ENCODE assay signal across 10 cellular contexts in genomic region chr20:46683620-46683938, GRCh38. TPM values are rescaled to one million over a fixed set of nuclear protein-coding genes. Genes with fewer than 3 reads are reported as not detected.
DNase-seq lines count a peak whose midpoint lies in the region; ATAC-seq, FAIRE-seq and TF ChIP-seq lines count a peak whose summit lies in the region.
"Had no signal": no experiment of that assay in that cellular context is flagged by ENCODE, and none has a peak within 500 bp of the region (broad histone marks: within the 10 kb centered on the region; RNA-seq: fewer than 3 reads in every experiment).

No MANE protein-coding gene starts in this region.

- no peaks in the 10 kb centered on the region for H3K9me3 Mint-ChIP-seq in activated CD8-positive, alpha-beta T cell treated with anti-CD3 and anti-CD28 coated beads for 36 hours

- SMC1A ChIA-PET in GM12878 (lab: Charles Lee; ENCODE audit: uncharacterized antibody, unreplicated experiment): interaction anchor here (1.2 to 5.3 kb wide), 6 partner anchors 11 to 162 kb away, joined by 3 to 43 read pairs (median 8); partner anchors contain the start of gene OCSTAMP

- no peaks in the 10 kb centered on the region for H4K20me1 ChIP-seq in GM23248 (ENCODE audit: insufficient read depth)
- peaks cover 6% of the 10 kb centered on the region; the same call in 1 of the 2 replicates for H4K20me1 ChIP-seq in GM12878 (ENCODE audit: control insufficient read depth, insufficient read depth)

- TF ChIP-seq CTCF in GM12878 (IDR thresholded peaks at IDR 0.05 in 2 of 3, conservative IDR thresholded peaks at IDR 0.05 in 1 of 3; ENCODE audit: control insufficient read depth in 2 of 3, extremely low read depth in 1 of 3, insufficient read depth in 1 of 3, low read depth in 3 of 3, low read length in 3 of 3) (no peak), GM10248 (IDR thresholded peaks at IDR 0.05; ENCODE audit: control extremely low read depth, extremely low read depth, low read depth, missing control alignments) (no peak)
- TF ChIP-seq CTCF in activated CD8-positive, alpha-beta T cell treated with anti-CD3 and anti-CD28 coated beads for 36 hours (IDR thresholded peaks at IDR 0.05): no peak

- 12 to 17% methylated on average over 9 of the region's 9 CpGs for WGBS in GM23248 (ENCODE audit: low coverage in 1 of 2, low lambda C conversion rate in 2 of 2, missing lambda C conversion rate in 2 of 2), 2 experiments
- WGBS in GM12878 (ENCODE audit: insufficient coverage, insufficient replicate concordance, low lambda C conversion rate, missing lambda C conversion rate): 85% methylated on average over 9 of the region's 9 CpGs

- H3K9ac ChIP-seq in GM23248 (peak overlapping the region; percentile 94), GM12878 (ENCODE audit: control insufficient read depth, insufficient read depth, low read length) (no peak overlapping the region), rectal smooth muscle tissue (ENCODE audit: low read length) (no peak overlapping the region)

- DNase-seq in GM23248 (no peak), GM12878 (ENCODE audit: low read depth, low spot score) (no peak), left ventricle myocardium superior (no peak), DMS153 treated with DMSO at 0.1 percent for 48 hours (lab: John Stamatoyannopoulos, UW; ENCODE audit: unreplicated experiment) (no peak), NCI-H187 (lab: John Stamatoyannopoulos, UW) (no peak), GM10248 (ENCODE audit: extremely low spot score) (no peak)
- DNase-seq in activated CD8-positive, alpha-beta T cell treated with anti-CD3 and anti-CD28 coated beads for 36 hours: no peak
- DNase-seq: Karpas-422 had no signal

- H3K27ac Mint-ChIP-seq in activated CD8-positive, alpha-beta T cell treated with anti-CD3 and anti-CD28 coated beads for 36 hours: no peak overlapping the region

- no peak for FAIRE-seq in GM12878 (lab: Jason Lieb, UNC)
- FAIRE-seq: D721Med had no signal

- H3K27ac ChIP-seq in GM23248 (peak overlapping the region; percentile 95), GM12878 (ENCODE audit: control insufficient read depth, insufficient read depth) (no peak overlapping the region), rectal smooth muscle tissue (ENCODE audit: low read depth, low read length) (no peak overlapping the region)

- intact Hi-C loops in GM12878 (cut with micrococcal nuclease; ENCODE audit: unreplicated experiment): loop anchor here (5.0 kb wide), 1 partner anchor 141 kb away; no protein-coding TSS in a partner anchor
- intact Hi-C loops in left ventricle myocardium superior (cut with micrococcal nuclease): no loop called here
- intact Hi-C loops in activated CD8-positive, alpha-beta T cell treated with anti-CD3 and anti-CD28 coated beads for 36 hours (cut with micrococcal nuclease): loop anchor here (10.0 kb wide), 1 partner anchor 129 kb away; the partner anchor contains the start of gene OCSTAMP

- H3K27me3 ChIP-seq in GM23248 (replicated peaks; ENCODE audit: insufficient read depth) (no peaks in the 10 kb centered on the region), GM12878 (replicated peaks in 1 of 2; ENCODE audit: control insufficient read depth in 2 of 2, insufficient read depth in 2 of 2, low read length in 1 of 2) (no peaks in the 10 kb centered on the region), rectal smooth muscle tissue (ENCODE audit: control insufficient read depth, insufficient read depth, low read length) (no peaks in the 10 kb centered on the region)

- ATAC-seq in GM12878 (no peak), left ventricle myocardium superior (peak; percentile 7)
- no peak for ATAC-seq in activated CD8-positive, alpha-beta T cell treated with anti-CD3 and anti-CD28 coated beads for 36 hours

- no peaks in the 10 kb centered on the region for H3K27me3 Mint-ChIP-seq in activated CD8-positive, alpha-beta T cell treated with anti-CD3 and anti-CD28 coated beads for 36 hours

- peaks cover 25% of the 10 kb centered on the region for H3K36me3 Mint-ChIP-seq in activated CD8-positive, alpha-beta T cell treated with anti-CD3 and anti-CD28 coated beads for 36 hours (ENCODE audit: low read depth)

- H3K79me2 ChIP-seq in GM23248 (ENCODE audit: insufficient read depth) (peaks cover 65% of the 10 kb centered on the region), GM12878 (ENCODE audit: control insufficient read depth, insufficient read depth, low read length) (peaks cover 29% of the 10 kb centered on the region)

- no peak for TF ChIP-seq POLR2A in GM12878 (IDR thresholded peaks at IDR 0.05; ENCODE audit: low read depth, low read length)

- H3K4me3 ChIP-seq in GM23248: peak overlapping the region; percentile 81
- no peak overlapping the region for H3K4me3 ChIP-seq in GM12878
- H3K4me3 ChIP-seq in rectal smooth muscle tissue (ENCODE audit: low read length): peak overlapping the region; percentile 38

- CTCF ChIA-PET in GM12878 (lab: Yijun Ruan, JAX) (interaction anchor here (1.3 to 11.6 kb wide), 7 partner anchors 11 to 162 kb away, joined by 3 to 114 read pairs (median 5); no protein-coding TSS in a partner anchor), GM10248 (lab: Yijun Ruan, JAX) (interaction anchor here (0.9 to 6.0 kb wide), 8 partner anchors 35 to 669 kb away, joined by 3 to 93 read pairs (median 4); no protein-coding TSS in a partner anchor)
- CTCF ChIA-PET in activated CD8-positive, alpha-beta T cell treated with anti-CD3 and anti-CD28 coated beads for 36 hours (lab: Charles Lee): interaction anchor here (1.3 to 11.2 kb wide), 3 partner anchors 10 to 162 kb away, joined by 4 to 116 read pairs (median 17); no protein-coding TSS in a partner anchor

- RAD21 ChIA-PET in GM12878 (lab: Charles Lee; ENCODE audit: unreplicated experiment): interaction anchor here (1.7 to 4.0 kb wide), 3 partner anchors 131 to 161 kb away, joined by 4 to 19 read pairs (median 9); no protein-coding TSS in a partner anchor

- peak overlapping the region; percentile 95 for H3K4me2 ChIP-seq in GM23248 (ENCODE audit: unreplicated experiment)
- no peak overlapping the region for H3K4me2 ChIP-seq in GM12878 (ENCODE audit: control insufficient read depth, insufficient read depth)

- H3F3A ChIP-seq in GM23248 (ENCODE audit: insufficient read depth): peaks cover 27% of the 10 kb centered on the region

- H3K4me3 Mint-ChIP-seq in activated CD8-positive, alpha-beta T cell treated with anti-CD3 and anti-CD28 coated beads for 36 hours: no peak overlapping the region

- no peaks in the 10 kb centered on the region for H3K9me2 ChIP-seq in GM23248 (ENCODE audit: insufficient read depth)

- no peak for TF ChIP-seq RAD21 in GM12878 (IDR thresholded peaks at IDR 0.05; ENCODE audit: insufficient read depth, low read depth, low read length)

- no peak for TF ChIP-seq EP300 in GM12878 (IDR thresholded peaks at IDR 0.05; ENCODE audit: borderline replicate concordance in 1 of 2, control insufficient read depth in 1 of 2, low read depth in 2 of 2, low read length in 2 of 2)

- POLR2A ChIA-PET in GM12878 (lab: Charles Lee): no interaction called here
- POLR2A ChIA-PET in activated CD8-positive, alpha-beta T cell treated with anti-CD3 and anti-CD28 coated beads for 36 hours (lab: Charles Lee): interaction anchor here (1.5 kb wide), 1 partner anchor 170 kb away, joined by 4 read pairs; the partner anchor contains the start of gene ZNF334
- POLR2A ChIA-PET in GM10248 (lab: Yijun Ruan, JAX): no interaction called here

- H3K4me1 ChIP-seq in GM23248 (ENCODE audit: insufficient read depth): peaks cover 16% of the 10 kb centered on the region
- H3K4me1 ChIP-seq in GM12878 (ENCODE audit: control insufficient read depth, insufficient read depth, low read length): peaks cover 13% of the 10 kb centered on the region
- H3K4me1 ChIP-seq in rectal smooth muscle tissue (ENCODE audit: control insufficient read depth, insufficient read depth, low read length): peaks cover 23% of the 10 kb centered on the region

- H3K4me1 Mint-ChIP-seq in activated CD8-positive, alpha-beta T cell treated with anti-CD3 and anti-CD28 coated beads for 36 hours (ENCODE audit: low read depth): peaks cover 62% of the 10 kb centered on the region

- H2AFZ ChIP-seq in GM23248 (peak overlapping the region; percentile 90), GM12878 (ENCODE audit: control insufficient read depth, low read depth, low read length) (no peak overlapping the region)

- H3K9me3 ChIP-seq in GM23248 (ENCODE audit: low read depth): no peaks in the 10 kb centered on the region
- H3K9me3 ChIP-seq in GM12878 (replicated peaks; ENCODE audit: control insufficient read depth, insufficient read depth, low read length): no peaks in the 10 kb centered on the region

- in situ Hi-C loops in GM23248 (cut with MboI) (no loop called here), GM12878 (cut with MboI) (loop anchor here (5.0 to 10.0 kb wide), 2 partner anchors 129 to 161 kb away; partner anchors contain the start of gene OCSTAMP)

- H3K36me3 ChIP-seq in GM23248 (ENCODE audit: low read depth): peaks cover 14% of the 10 kb centered on the region; the same call in 1 of the 2 replicates
- peaks cover 0 to 11% of the 10 kb centered on the region in 2 experiments; a peak in 1 of 4 replicates for H3K36me3 ChIP-seq in GM12878 (ENCODE audit: control insufficient read depth in 2 of 2, insufficient read depth in 2 of 2, low read length in 1 of 2)
- H3K36me3 ChIP-seq in rectal smooth muscle tissue (ENCODE audit: control insufficient read depth, insufficient read depth, low read length): peaks cover 6% of the 10 kb centered on the region

- BruUV-seq in GM12878 (replicated peaks; lab: Mats Ljungman, UMichigan): no TSS peak

RNA-seq across cellular contexts. Expression of gene TP53RK, which starts 5.7 kb away (rescaled TPM):
- 20.1 and 24.1 TPM in 2 replicates for total RNA-seq in GM23248 (2014; rRNA removed; shearing (Covaris generic))
- polyA plus RNA-seq in GM23248 (2016; fragmentation: Nextera tagmentation; extraction: Ambion mirVana) (23.6 and 24.0 TPM in 2 replicates), GM12878 (2011; rRNA removed) (19.8 and 24.7 TPM in 2 replicates), GM12878 (2014; fragmentation: Illumina TruSeq; extraction: Trizol) (12.8 and 14.1 TPM in 2 replicates), GM12878 (2014; fragmentation: Nextera tagmentation; extraction: Ambion mirVana) (1 to 10 TPM; 3.8 to 6.2 TPM), GM12878 (2014; rRNA removed) (16.2 and 16.7 TPM in 2 replicates), GM12878 (2016; fragmentation: Nextera tagmentation; extraction: Ambion mirVana) (10 to 100 TPM; 20.8 to 22.3 TPM)
- total RNA-seq in GM12878 (2013; cell fraction: nucleolus; rRNA removed): 19.6 and 20.3 TPM in 2 replicates
- total RNA-seq in GM12878 (2014; rRNA removed) (23.1 and 25.8 TPM in 2 replicates), GM12878 (2014; rRNA removed; fragmentation: Illumina TruSeq; extraction: Trizol) (14.6 and 14.8 TPM in 2 replicates), GM12878 (2021) (14.3 and 15.5 TPM in 2 replicates), left ventricle myocardium superior (6.1 TPM)
- polyA plus RNA-seq in GM12878 (2011; ENCODE audit: low read depth): 5.2 TPM
- polyA plus RNA-seq in GM12878 (2011; cell fraction: cytosol; rRNA removed): 11.8 and 12.5 TPM in 2 replicates
- 7.0 and 8.5 TPM in 2 replicates for polyA plus RNA-seq in GM12878 (2011; cell fraction: nucleus; rRNA removed)
- polyA plus RNA-seq in GM12878 (2012): 6.4 and 8.9 TPM in 2 replicates
- polyA minus RNA-seq in GM12878 (2011; rRNA and poly(A)+ RNA removed): 12.6 and 13.1 TPM in 2 replicates
- 4.7 and 7.5 TPM in 2 replicates for polyA minus RNA-seq in GM12878 (2011; cell fraction: cytosol; rRNA and poly(A)+ RNA removed)
- 6.2 and 9.7 TPM in 2 replicates for polyA minus RNA-seq in GM12878 (2011; cell fraction: nucleus; rRNA and poly(A)+ RNA removed)
- total RNA-seq in activated CD8-positive, alpha-beta T cell treated with anti-CD3 and anti-CD28 coated beads for 36 hours: 10 to 100 TPM; 12.2 to 13.6 TPM

RNA-seq across cellular contexts. Expression of gene SLC2A10, which starts 25.9 kb away (rescaled TPM):
- total RNA-seq in GM23248 (2014; rRNA removed; shearing (Covaris generic)): 48.0 and 50.2 TPM in 2 replicates
- polyA plus RNA-seq in GM23248 (2016; fragmentation: Nextera tagmentation; extraction: Ambion mirVana) (26.2 and 29.7 TPM in 2 replicates), GM12878 (2011; rRNA removed) (not detected in 2 replicates), GM12878 (2014; fragmentation: Illumina TruSeq; extraction: Trizol) (not detected in 2 replicates), GM12878 (2014; fragmentation: Nextera tagmentation; extraction: Ambion mirVana) (not detected), GM12878 (2014; rRNA removed) (not detected in 2 replicates), GM12878 (2016; fragmentation: Nextera tagmentation; extraction: Ambion mirVana) (not detected)
- total RNA-seq in GM12878 (2013; cell fraction: nucleolus; rRNA removed): not detected in 2 replicates
- total RNA-seq in GM12878 (2014; rRNA removed) (not detected in 2 replicates), GM12878 (2014; rRNA removed; fragmentation: Illumina TruSeq; extraction: Trizol) (not detected in 2 replicates), GM12878 (2021) (not detected in 2 replicates), left ventricle myocardium superior (1.9 TPM)
- not detected for polyA plus RNA-seq in GM12878 (2011; ENCODE audit: low read depth)
- polyA plus RNA-seq in GM12878 (2011; cell fraction: cytosol; rRNA removed): not detected in 2 replicates
- polyA plus RNA-seq in GM12878 (2011; cell fraction: nucleus; rRNA removed): not detected in 2 replicates
- not detected in 2 replicates for polyA plus RNA-seq in GM12878 (2012)
- not detected in 2 replicates for polyA minus RNA-seq in GM12878 (2011; rRNA and poly(A)+ RNA removed)
- not detected in 2 replicates for polyA minus RNA-seq in GM12878 (2011; cell fraction: cytosol; rRNA and poly(A)+ RNA removed)
- polyA minus RNA-seq in GM12878 (2011; cell fraction: nucleus; rRNA and poly(A)+ RNA removed): not detected in 2 replicates
- not detected for total RNA-seq in activated CD8-positive, alpha-beta T cell treated with anti-CD3 and anti-CD28 coated beads for 36 hours

RNA-seq across cellular contexts. Expression of gene SLC13A3, which starts 32.3 kb away (rescaled TPM):
- total RNA-seq in GM23248 (2014; rRNA removed; shearing (Covaris generic)): 0.89 and 2.4 TPM in 2 replicates
- polyA plus RNA-seq in GM23248 (2016; fragmentation: Nextera tagmentation; extraction: Ambion mirVana) (2.3 and 4.6 TPM in 2 replicates), GM12878 (2011; rRNA removed) (0.45 and 0.76 TPM in 2 replicates), GM12878 (2014; fragmentation: Illumina TruSeq; extraction: Trizol) (0.03 TPM in 1 of 2 replicates, not detected in the other), GM12878 (2014; fragmentation: Nextera tagmentation; extraction: Ambion mirVana) (under 1 TPM; 0.04 to 0.05 TPM), GM12878 (2014; rRNA removed) (0.06 and 0.24 TPM in 2 replicates), GM12878 (2016; fragmentation: Nextera tagmentation; extraction: Ambion mirVana) (not detected)
- 0.95 and 1.1 TPM in 2 replicates for total RNA-seq in GM12878 (2013; cell fraction: nucleolus; rRNA removed)
- total RNA-seq in GM12878 (2014; rRNA removed) (not detected in 2 replicates), GM12878 (2014; rRNA removed; fragmentation: Illumina TruSeq; extraction: Trizol) (0.09 TPM in 1 of 2 replicates, not detected in the other), GM12878 (2021) (0.48 TPM in 1 of 2 replicates, not detected in the other), left ventricle myocardium superior (0.12 TPM)
- 0.16 TPM for polyA plus RNA-seq in GM12878 (2011; ENCODE audit: low read depth)
- 0.55 and 0.66 TPM in 2 replicates for polyA plus RNA-seq in GM12878 (2011; cell fraction: cytosol; rRNA removed)
- polyA plus RNA-seq in GM12878 (2011; cell fraction: nucleus; rRNA removed): 0.89 and 1.2 TPM in 2 replicates
- polyA plus RNA-seq in GM12878 (2012): 0.08 TPM in 2 replicates
- 0.73 and 0.98 TPM in 2 replicates for polyA minus RNA-seq in GM12878 (2011; rRNA and poly(A)+ RNA removed)
- 0.27 and 0.52 TPM in 2 replicates for polyA minus RNA-seq in GM12878 (2011; cell fraction: cytosol; rRNA and poly(A)+ RNA removed)
- 0.86 and 1.1 TPM in 2 replicates for polyA minus RNA-seq in GM12878 (2011; cell fraction: nucleus; rRNA and poly(A)+ RNA removed)
- total RNA-seq in activated CD8-positive, alpha-beta T cell treated with anti-CD3 and anti-CD28 coated beads for 36 hours: not detected

Comparison
In these comparisons a context has a peak if more than half of its experiments do, and no peak if none do; other contexts are left out.
1. RNA of gene SLC2A10, which starts 25.9 kb away (total RNA-seq): 48.0 to 50.2 TPM in GM23248; 1.9 TPM in left ventricle myocardium superior (single experiment), not detected in activated CD8-positive, alpha-beta T cell treated with anti-CD3 and anti-CD28 coated beads for 36 hours and not detected in GM12878; every median in the first group is over 10 times any median in the second.